ENCODE assay signal across 27 cellular contexts in the genomic region with DNA sequence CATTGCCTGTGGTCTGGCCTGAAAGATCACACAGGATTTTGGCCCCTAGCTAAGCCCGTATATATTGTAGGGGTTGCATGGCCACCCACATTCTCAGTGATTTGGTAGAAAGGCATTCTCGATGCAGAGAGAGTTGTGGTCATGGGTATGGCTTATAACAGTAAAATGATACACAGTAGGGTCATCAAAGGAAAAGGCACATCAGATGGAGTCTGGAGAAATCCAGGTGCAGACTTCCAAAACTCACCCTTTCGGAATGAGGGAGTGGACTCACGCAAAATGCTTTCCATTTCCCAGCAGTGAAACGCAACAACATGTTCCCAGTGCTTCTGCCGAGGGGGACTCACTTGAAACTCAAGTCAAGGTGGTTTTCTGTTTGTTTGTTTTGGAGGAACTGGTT.
"Had no signal": no experiment of that assay in that cellular context is flagged by ENCODE, and none has a peak within 500 bp of the region (broad histone marks: within the 10 kb centered on the region; RNA-seq: fewer than 3 reads in every experiment).

No MANE protein-coding gene starts in this region.

- DNase-seq: activated CD4-positive, alpha-beta T cell treated with anti-CD3 and anti-CD28 coated beads for 36 hours; activated CD4-positive, CD25-positive, alpha-beta regulatory T cell; activated CD8-positive, alpha-beta memory T cell treated with anti-CD3 and anti-CD28 coated beads, Interleukin-2, amount 10 ng/mL, durations not matched to agents 7 days and 5 days; activated CD8-positive, alpha-beta T cell treated with anti-CD3 and anti-CD28 coated beads, Interleukin-2, amount 10 ng/mL, durations not matched to agents 7 days and 5 days; activated naive CD4-positive, alpha-beta T cell treated with Interleukin-2 at 50 U/mL for 16 hours; activated T-cell treated with anti-CD3 and anti-CD28 coated beads, Interleukin-2, amount 50 U/mL, for 48 hours; anterior cingulate cortex; body of pancreas; dorsolateral prefrontal cortex; effector memory CD4-positive, alpha-beta T cell; heart left ventricle; midbrain; naive thymus-derived CD4-positive, alpha-beta T cell; nucleus accumbens; pancreas; retina; stimulated activated CD4-positive, alpha-beta T cell treated with anti-CD3 and anti-CD28 coated beads, Interleukin-12 subunit alpha, Interleukin-12 subunit beta, amount 100 ng/mL, for 4 hours; stimulated activated CD4-positive, alpha-beta T cell treated with anti-CD3 and anti-CD28 coated beads, Interleukin-4, amount 100 ng/mL, for 1 hour; stimulated activated naive CD8-positive, alpha-beta T cell treated with anti-CD3 and anti-CD28 coated beads, Interleukin-15, Interleukin-2, amounts not matched to agents 100 U/mL and 50 U/mL, for 24 hours; upper lobe of left lung had no signal

- H3K27ac Mint-ChIP-seq: activated CD4-positive, alpha-beta T cell treated with anti-CD3 and anti-CD28 coated beads for 36 hours; activated CD8-positive, alpha-beta memory T cell treated with anti-CD3 and anti-CD28 coated beads, Interleukin-2, amount 10 ng/mL, durations not matched to agents 7 days and 5 days; activated CD8-positive, alpha-beta T cell treated with anti-CD3 and anti-CD28 coated beads, Interleukin-2, amount 10 ng/mL, durations not matched to agents 7 days and 5 days; activated naive CD8-positive, alpha-beta T cell; memory B cell; naive thymus-derived CD4-positive, alpha-beta T cell had no signal

- H3K36me3 Mint-ChIP-seq: activated CD8-positive, alpha-beta memory T cell treated with anti-CD3 and anti-CD28 coated beads, Interleukin-2, amount 10 ng/mL, durations not matched to agents 7 days and 5 days; activated naive CD8-positive, alpha-beta T cell; memory B cell; naive thymus-derived CD4-positive, alpha-beta T cell had no signal

- H3K4me1 Mint-ChIP-seq: activated CD4-positive, alpha-beta T cell treated with anti-CD3 and anti-CD28 coated beads for 36 hours; activated CD8-positive, alpha-beta memory T cell treated with anti-CD3 and anti-CD28 coated beads, Interleukin-2, amount 10 ng/mL, durations not matched to agents 7 days and 5 days; memory B cell; naive thymus-derived CD4-positive, alpha-beta T cell had no signal

- H3K36me3 ChIP-seq: heart left ventricle, pancreas, prostate gland, thoracic aorta, upper lobe of left lung had no signal

- H3K27me3 Mint-ChIP-seq: activated CD4-positive, alpha-beta T cell treated with anti-CD3 and anti-CD28 coated beads for 36 hours; activated CD8-positive, alpha-beta memory T cell treated with anti-CD3 and anti-CD28 coated beads, Interleukin-2, amount 10 ng/mL, durations not matched to agents 7 days and 5 days; activated naive CD8-positive, alpha-beta T cell; memory B cell; naive thymus-derived CD4-positive, alpha-beta T cell had no signal

- H3K4me3 ChIP-seq: body of pancreas, coronary artery, dorsolateral prefrontal cortex, heart left ventricle, pancreas, prostate gland, skin epidermis, thoracic aorta, upper lobe of left lung had no signal

- H3K27ac ChIP-seq: body of pancreas, coronary artery, dorsolateral prefrontal cortex, pancreas, prostate gland, skin epidermis, thoracic aorta, upper lobe of left lung had no signal

- H3K4me3 Mint-ChIP-seq: activated CD4-positive, alpha-beta T cell treated with anti-CD3 and anti-CD28 coated beads for 36 hours; activated CD8-positive, alpha-beta memory T cell treated with anti-CD3 and anti-CD28 coated beads, Interleukin-2, amount 10 ng/mL, durations not matched to agents 7 days and 5 days; activated CD8-positive, alpha-beta T cell treated with anti-CD3 and anti-CD28 coated beads, Interleukin-2, amount 10 ng/mL, durations not matched to agents 7 days and 5 days; activated naive CD8-positive, alpha-beta T cell; memory B cell; naive thymus-derived CD4-positive, alpha-beta T cell had no signal

- H3K27me3 ChIP-seq: body of pancreas, heart left ventricle, pancreas, upper lobe of left lung had no signal

- H3K4me1 ChIP-seq: prostate gland had no signal

- H3K9me3 ChIP-seq: body of pancreas, heart left ventricle, pancreas, prostate gland, thoracic aorta, upper lobe of left lung had no signal

- ATAC-seq: activated CD4-positive, alpha-beta T cell treated with anti-CD3 and anti-CD28 coated beads for 36 hours; activated CD8-positive, alpha-beta memory T cell treated with anti-CD3 and anti-CD28 coated beads, Interleukin-2, amount 10 ng/mL, durations not matched to agents 7 days and 5 days; activated CD8-positive, alpha-beta T cell treated with anti-CD3 and anti-CD28 coated beads, Interleukin-2, amount 10 ng/mL, durations not matched to agents 7 days and 5 days; naive thymus-derived CD4-positive, alpha-beta T cell; sciatic nerve; stimulated activated naive CD8-positive, alpha-beta T cell treated with anti-CD3 and anti-CD28 coated beads, Interleukin-15, Interleukin-2, amounts not matched to agents 100 U/mL and 50 U/mL, for 24 hours had no signal
